In genomic region chr6:31528821-31529328, GRCh38 we compare ENCODE assay signal across 1 cellular context.
TF ChIP-seq lines count a peak whose summit lies in the region.

Gene MCCD1 (plus strand): TSS chr6:31528962. CDS start chr6:31529015, 53 bp downstream.

TF ChIP-seq in HEK293, 187 proteins besides CTCF, POLR2A, EP300 and RAD21 (continued from another document):
- no peak for TF ChIP-seq ZBTB6 (tag by site-specific recombination; IDR thresholded peaks at IDR 0.05)
- TF ChIP-seq ZBTB26 (tag by site-specific recombination; optimal IDR thresholded peaks at IDR 0.05) = peak; percentile 13
- no peak for TF ChIP-seq ZNF670 (tag by site-specific recombination; IDR thresholded peaks at IDR 0.05; ENCODE audit: low read depth)
